ENCODE assay signal across 25 cellular contexts in genomic region chr11:43614214-43614613, GRCh38.
DNase-seq lines count a peak whose midpoint lies in the region; ATAC-seq, FAIRE-seq and TF ChIP-seq lines count a peak whose summit lies in the region.
"Had no signal": no experiment of that assay in that cellular context is flagged by ENCODE, and none has a peak within 500 bp of the region (broad histone marks: within the 10 kb centered on the region; RNA-seq: fewer than 3 reads in every experiment).

No MANE protein-coding gene starts in this region.

- no peak for TF ChIP-seq EP300 in HepG2 (IDR thresholded peaks at IDR 0.05; ENCODE audit: low read depth in 2 of 2, low read length in 2 of 2)
- TF ChIP-seq EP300 in HepG2 (CRISPR knock-in tag; IDR thresholded peaks at IDR 0.05; ENCODE audit: borderline replicate concordance) = no peak

- H3K4me3 ChIP-seq in HepG2 (replicated peaks in 1 of 3; ENCODE audit: insufficient read depth in 1 of 3, low read depth in 2 of 3, low read length in 3 of 3) = no peak overlapping the region
- no peak overlapping the region for H3K4me3 ChIP-seq in right lobe of liver
- H3K4me3 ChIP-seq in astrocyte (ENCODE audit: insufficient read depth, low read depth, low read length) = no peak overlapping the region
- H3K4me3 ChIP-seq in Caco-2 (ENCODE audit: low read depth, low read length) = no peak overlapping the region
- H3K4me3 ChIP-seq: BLaER1 treated with 17β-estradiol and CSF1 and Interleukin-3, amounts not matched to agents 10 nM and 100 nM; GM23338 had no signal

- no peak for TF ChIP-seq RAD21 in HepG2 (CRISPR knock-in tag; IDR thresholded peaks at IDR 0.05)

- H3K4me1 ChIP-seq in HepG2 (ENCODE audit: insufficient read depth, low read length) (no peaks in the 10 kb centered on the region), right lobe of liver (no peaks in the 10 kb centered on the region), astrocyte (ENCODE audit: insufficient read depth, low read length) (no peaks in the 10 kb centered on the region), Caco-2 (no peaks in the 10 kb centered on the region)
- H3K4me1 ChIP-seq: BE2C; BLaER1 treated with 17β-estradiol and CSF1 and Interleukin-3, amounts not matched to agents 10 nM and 100 nM had no signal

- H3K27me3 ChIP-seq in HepG2 (ENCODE audit: control insufficient read depth in 1 of 2, insufficient read depth in 2 of 2, low read length in 2 of 2) = 0 out of 5 replicates have a peak, but pooled peaks cover 2 to 4% of the 10 kb centered on the region in 2 experiments
- peaks cover 0 to 5% of the 10 kb centered on the region in 2 donors for H3K27me3 ChIP-seq in right lobe of liver
- no peaks in the 10 kb centered on the region for H3K27me3 ChIP-seq in astrocyte (ENCODE audit: insufficient read depth, low read length)
- H3K27me3 ChIP-seq in Caco-2 (replicated peaks; ENCODE audit: control insufficient read depth, insufficient read depth, low read length) = no peaks in the 10 kb centered on the region
- H3K27me3 ChIP-seq: BE2C; BLaER1 treated with 17β-estradiol and CSF1 and Interleukin-3, amounts not matched to agents 10 nM and 100 nM had no signal

- POLR2A ChIA-PET in HepG2 (lab: Yijun Ruan, JAX) (no interaction called here), Caco-2 (lab: Charles Lee) (no interaction called here)

- H3K9me3 ChIP-seq in HepG2 (ENCODE audit: low read length) (peaks cover 14% of the 10 kb centered on the region), right lobe of liver (no peaks in the 10 kb centered on the region), astrocyte (ENCODE audit: insufficient read depth, low read depth, low read length) (no peaks in the 10 kb centered on the region), Caco-2 (peaks cover 14% of the 10 kb centered on the region)
- H3K9me3 ChIP-seq: BE2C had no signal

- no peaks in the 10 kb centered on the region for H4K20me1 ChIP-seq in HepG2 (ENCODE audit: insufficient read depth, low read length)
- H4K20me1 ChIP-seq in astrocyte (ENCODE audit: insufficient read depth, low read length) = no peaks in the 10 kb centered on the region
- H4K20me1 ChIP-seq: BLaER1 treated with 17β-estradiol and CSF1 and Interleukin-3, amounts not matched to agents 10 nM and 100 nM had no signal

- no peaks in the 10 kb centered on the region for H3K36me3 Mint-ChIP-seq in astrocyte (ENCODE audit: low read depth, unreplicated experiment)
- H3K36me3 Mint-ChIP-seq in Caco-2 (ENCODE audit: insufficient read depth, unreplicated experiment) = no peaks in the 10 kb centered on the region
- H3K36me3 Mint-ChIP-seq: CD14-positive monocyte had no signal

- H3K36me3 ChIP-seq in HepG2 (replicated peaks in 1 of 2; ENCODE audit: control insufficient read depth in 1 of 2, insufficient read depth in 2 of 2, low read length in 2 of 2) (no peaks in the 10 kb centered on the region), right lobe of liver (no peaks in the 10 kb centered on the region), astrocyte (ENCODE audit: insufficient read depth, low read length) (no peaks in the 10 kb centered on the region), Caco-2 (ENCODE audit: control insufficient read depth, insufficient read depth, low read length) (no peaks in the 10 kb centered on the region)
- H3K36me3 ChIP-seq: BE2C; BLaER1 treated with 17β-estradiol and CSF1 and Interleukin-3, amounts not matched to agents 10 nM and 100 nM had no signal

- H3K9ac ChIP-seq in HepG2 (ENCODE audit: insufficient read depth, low read depth, low read length) (no peak overlapping the region), astrocyte (ENCODE audit: low read length) (no peak overlapping the region)
- H3K9ac ChIP-seq: BLaER1 treated with 17β-estradiol and CSF1 and Interleukin-3, amounts not matched to agents 10 nM and 100 nM had no signal

- CTCF ChIA-PET in HepG2 (lab: Yijun Ruan, JAX; ENCODE audit: low intra/inter-chr PET ratio, low total read pairs) (no interaction called here), Caco-2 (lab: Charles Lee) (no interaction called here)

- H3K4me3 Mint-ChIP-seq in astrocyte (ENCODE audit: unreplicated experiment) (no peak overlapping the region), Caco-2 (ENCODE audit: unreplicated experiment) (no peak overlapping the region)
- H3K4me3 Mint-ChIP-seq: CD14-positive monocyte; CD4-positive, alpha-beta T cell; CD8-positive, alpha-beta memory T cell; GM23338; H9; HFFc6 had no signal

- DNase-seq in HepG2 (ENCODE audit: low spot score) (no peak), right lobe of liver (no peak), OCI-M1 (lab: John Stamatoyannopoulos, UW) (peak; percentile 16), astrocyte (ENCODE audit: low read depth) (no peak), Caco-2 (no peak), hippocampal formation (lab: John Stamatoyannopoulos, UW) (no peak), activated gamma-delta T cell treated with Interleukin-2 at 50 U/mL for 16 hours (no peak)
- DNase-seq: ACHN; AML-193; BE2C; Calu3; CD4-positive, alpha-beta T cell; CD8-positive, alpha-beta memory T cell; DMS53; DMS79 treated with DMSO at 0.1 percent for 48 hours; H9; HFFc6 had no signal

- TF ChIP-seq POLR2A in HepG2 (IDR thresholded peaks at IDR 0.05; ENCODE audit: insufficient read depth in 1 of 2, low read depth in 2 of 2, low read length in 2 of 2) (no peak), right lobe of liver (IDR thresholded peaks at IDR 0.05) (no peak)

- 0% methylated on average over 2 of the region's 2 CpGs for WGBS in HepG2 (ENCODE audit: low lambda C conversion rate)
- WGBS in right lobe of liver (ENCODE audit: insufficient coverage, low coverage, low lambda C conversion rate, missing lambda C conversion rate) = 60% methylated on average over 2 of the region's 2 CpGs

- no peak overlapping the region for H3K27ac Mint-ChIP-seq in astrocyte (ENCODE audit: unreplicated experiment)
- no peak overlapping the region for H3K27ac Mint-ChIP-seq in Caco-2 (ENCODE audit: unreplicated experiment)
- H3K27ac Mint-ChIP-seq: CD4-positive, alpha-beta T cell; CD8-positive, alpha-beta memory T cell; GM23338; H9; HFFc6 had no signal

- intact Hi-C loops in HepG2 (cut with micrococcal nuclease; ENCODE audit: unreplicated experiment) = no loop called here
- intact Hi-C loops in right lobe of liver (cut with DNase I) = no loop called here
- intact Hi-C loops in Caco-2 (cut with micrococcal nuclease; ENCODE audit: unreplicated experiment) = no loop called here

- in situ Hi-C loops in HepG2 (cut with HindIII; ENCODE audit: extremely low pct_ligation_motif_present, low pct_unique_long_range_greater_than_20kb) = no loop called here

- H3K4me1 Mint-ChIP-seq in astrocyte (ENCODE audit: low read depth, unreplicated experiment) (peaks cover 2% of the 10 kb centered on the region), Caco-2 (ENCODE audit: low read depth, unreplicated experiment) (no peaks in the 10 kb centered on the region)
- H3K4me1 Mint-ChIP-seq: CD14-positive monocyte; CD8-positive, alpha-beta memory T cell; GM23338; H9 had no signal

- no TSS peak for BruUV-seq in HepG2 (replicated peaks; lab: Mats Ljungman, UMichigan)
- BruUV-seq in Caco-2 (replicated peaks; lab: Mats Ljungman, UMichigan) = no TSS peak

- no peak for FAIRE-seq in HepG2 (lab: Jason Lieb, UNC)
- FAIRE-seq in astrocyte (lab: Jason Lieb, UNC) = peak; percentile 29
- FAIRE-seq: A204.1, GM19239 had no signal

- no peak overlapping the region for H3K27ac ChIP-seq in HepG2 (ENCODE audit: extremely low read length, insufficient read depth, low read length)
- H3K27ac ChIP-seq in right lobe of liver = no peak overlapping the region
- H3K27ac ChIP-seq in astrocyte (ENCODE audit: low read depth, low read length) = no peak overlapping the region
- H3K27ac ChIP-seq: 22Rv1; BLaER1 treated with 17β-estradiol and CSF1 and Interleukin-3, amounts not matched to agents 10 nM and 100 nM had no signal

- H3K9me3 Mint-ChIP-seq in astrocyte (ENCODE audit: unreplicated experiment) (peaks cover 15% of the 10 kb centered on the region), Caco-2 (ENCODE audit: unreplicated experiment) (peaks cover 34% of the 10 kb centered on the region)

- no peak overlapping the region for H2AFZ ChIP-seq in HepG2 (ENCODE audit: low read length)
- no peak overlapping the region for H2AFZ ChIP-seq in astrocyte (ENCODE audit: low read depth, low read length)
- H2AFZ ChIP-seq: GM23338 had no signal

- H3K27me3 Mint-ChIP-seq in astrocyte (ENCODE audit: low read depth, unreplicated experiment) = peaks cover 5% of the 10 kb centered on the region
- H3K27me3 Mint-ChIP-seq in Caco-2 (ENCODE audit: insufficient read depth, unreplicated experiment) = peaks cover 21% of the 10 kb centered on the region

- H3K4me2 ChIP-seq in HepG2 (ENCODE audit: low read depth, low read length) = no peak overlapping the region
- H3K4me2 ChIP-seq in astrocyte (ENCODE audit: low read length) = no peak overlapping the region
- H3K4me2 ChIP-seq: BLaER1 treated with 17β-estradiol and CSF1 and Interleukin-3, amounts not matched to agents 10 nM and 100 nM; GM23338 had no signal

- TF ChIP-seq CTCF in HepG2 (CRISPR knock-in tag; IDR thresholded peaks at IDR 0.05) = no peak
- TF ChIP-seq CTCF in right lobe of liver (IDR thresholded peaks at IDR 0.05) = no peak
- no peak for TF ChIP-seq CTCF in astrocyte (IDR thresholded peaks at IDR 0.05; ENCODE audit: insufficient read depth, low read depth, low read length)
- TF ChIP-seq CTCF in Caco-2 (IDR thresholded peaks at IDR 0.05; ENCODE audit: insufficient read depth in 1 of 2, low read depth in 1 of 2, low read length in 1 of 2, severe bottlenecking in 1 of 2, unreplicated experiment in 1 of 2) = no peak

- H3K79me2 ChIP-seq in HepG2 (ENCODE audit: insufficient read depth, low read length) (no peaks in the 10 kb centered on the region), astrocyte (ENCODE audit: insufficient read depth, low read length) (no peaks in the 10 kb centered on the region)

- ATAC-seq in HepG2 (no peak), right lobe of liver (no peak)
- no peak for ATAC-seq in activated CD4-positive, CD25-positive, alpha-beta regulatory T cell treated with anti-CD3 and anti-CD28 coated beads, Interleukin-2, amount 50 U/mL, for 24 hours
- ATAC-seq: GM23338, HCT116 had no signal

TF ChIP-seq in HepG2, 621 proteins besides CTCF, POLR2A, EP300 and RAD21:
- TF ChIP-seq ZNF317 (CRISPR knock-in tag; IDR thresholded peaks at IDR 0.05) = peak; percentile 97
- TF ChIP-seq ZNF513 (CRISPR knock-in tag; conservative IDR thresholded peaks at IDR 0.05) = no peak
